Comparison of ENCODE assay signal across 11 cellular contexts in genomic region chr17:10875411-10875810, GRCh38. TPM values are rescaled to one million over a fixed set of nuclear protein-coding genes. Genes with fewer than 3 reads are reported as not detected.
DNase-seq lines count a peak whose midpoint lies in the region; ATAC-seq, FAIRE-seq and TF ChIP-seq lines count a peak whose summit lies in the region.
"Had no signal": no experiment of that assay in that cellular context is flagged by ENCODE, and none has a peak within 500 bp of the region (broad histone marks: within the 10 kb centered on the region; RNA-seq: fewer than 3 reads in every experiment).

No MANE protein-coding gene starts in this region.

- TF ChIP-seq CTCF in esophagus muscularis mucosa (IDR thresholded peaks at IDR 0.05) (no peak), body of pancreas (IDR thresholded peaks at IDR 0.05) (no peak), kidney (IDR thresholded peaks at IDR 0.05; ENCODE audit: borderline replicate concordance, extremely low read depth, insufficient read depth) (no peak)

- TF ChIP-seq POLR2A in esophagus muscularis mucosa (IDR thresholded peaks at IDR 0.05; ENCODE audit: low read depth) (no peak), body of pancreas (IDR thresholded peaks at IDR 0.05) (no peak)

- in situ Hi-C loops in Caki2 (cut with HindIII; ENCODE audit: low pct_unique_long_range_greater_than_20kb, low sequenced_read_pairs), result no loop called here

- no peaks in the 10 kb centered on the region for H3K27me3 Mint-ChIP-seq in activated CD8-positive, alpha-beta T cell treated with anti-CD3 and anti-CD28 coated beads, Interleukin-2, amount 10 ng/mL, durations not matched to agents 7 days and 5 days (ENCODE audit: low read depth)

- H3K36me3 ChIP-seq in esophagus muscularis mucosa (no peaks in the 10 kb centered on the region), body of pancreas (replicated peaks in 1 of 2; ENCODE audit: insufficient read depth in 1 of 2, low read depth in 2 of 2) (no peaks in the 10 kb centered on the region), kidney (ENCODE audit: control insufficient read depth in 1 of 2, insufficient read depth in 2 of 2, low read length in 2 of 2) (no peaks in the 10 kb centered on the region)

- POLR2A ChIA-PET in activated CD8-positive, alpha-beta T cell treated with anti-CD3 and anti-CD28 coated beads, Interleukin-2, amount 10 ng/mL, durations not matched to agents 7 days and 5 days (lab: Charles Lee), result no interaction called here

- TF ChIP-seq EP300 in esophagus muscularis mucosa (IDR thresholded peaks at IDR 0.05), result no peak

- H3K9me3 ChIP-seq in esophagus muscularis mucosa (no peaks in the 10 kb centered on the region), body of pancreas (no peaks in the 10 kb centered on the region), kidney (ENCODE audit: control insufficient read depth in 1 of 2, low read length in 2 of 2) (no peaks in the 10 kb centered on the region)

- no peaks in the 10 kb centered on the region for H3K4me1 ChIP-seq in esophagus muscularis mucosa
- no peaks in the 10 kb centered on the region for H3K4me1 ChIP-seq in body of pancreas
- no peaks in the 10 kb centered on the region for H3K4me1 ChIP-seq in kidney (ENCODE audit: control insufficient read depth in 1 of 2, insufficient read depth in 1 of 2, low read depth in 1 of 2, low read length in 2 of 2)

- H3K4me3 Mint-ChIP-seq in activated CD8-positive, alpha-beta T cell treated with anti-CD3 and anti-CD28 coated beads, Interleukin-2, amount 10 ng/mL, durations not matched to agents 7 days and 5 days, result no peak overlapping the region

- intact Hi-C loops in esophagus muscularis mucosa (cut with DNase I), result loop anchor here (5.0 to 10.0 kb wide), 2 partner anchors 269 to 1112 kb away; no protein-coding TSS in a partner anchor
- intact Hi-C loops in body of pancreas (cut with DNase I), result loop anchor here (5.0 kb wide), 2 partner anchors 272 to 1112 kb away; no protein-coding TSS in a partner anchor
- intact Hi-C loops in kidney (cut with DNase I), result no loop called here

- H3K9ac ChIP-seq in kidney (ENCODE audit: low read length in 2 of 2), result no peak overlapping the region
- H3K9ac ChIP-seq: parathyroid adenoma had no signal

- no peaks in the 10 kb centered on the region for H3K9me3 Mint-ChIP-seq in activated CD8-positive, alpha-beta T cell treated with anti-CD3 and anti-CD28 coated beads, Interleukin-2, amount 10 ng/mL, durations not matched to agents 7 days and 5 days (ENCODE audit: insufficient read depth)

- H3K4me1 Mint-ChIP-seq in activated CD8-positive, alpha-beta T cell treated with anti-CD3 and anti-CD28 coated beads, Interleukin-2, amount 10 ng/mL, durations not matched to agents 7 days and 5 days (ENCODE audit: low read depth), result no peaks in the 10 kb centered on the region

- H3K36me3 Mint-ChIP-seq in activated CD8-positive, alpha-beta T cell treated with anti-CD3 and anti-CD28 coated beads, Interleukin-2, amount 10 ng/mL, durations not matched to agents 7 days and 5 days (ENCODE audit: low read depth), result no peaks in the 10 kb centered on the region

- ATAC-seq in activated CD8-positive, alpha-beta T cell treated with anti-CD3 and anti-CD28 coated beads, Interleukin-2, amount 10 ng/mL, durations not matched to agents 7 days and 5 days, result no peak
- ATAC-seq in HG03108 (IDR thresholded peaks at IDR 0.05; ENCODE audit: unreplicated experiment) (no peak), body of pancreas (no peak)

- peaks cover 0 to 32% (median 0%) of the 10 kb centered on the region in 4 donors for H3K27me3 ChIP-seq in esophagus muscularis mucosa
- H3K27me3 ChIP-seq in body of pancreas, result peaks cover 0 to 4% of the 10 kb centered on the region in 2 donors

- CTCF ChIA-PET in activated CD8-positive, alpha-beta T cell treated with anti-CD3 and anti-CD28 coated beads, Interleukin-2, amount 10 ng/mL, durations not matched to agents 7 days and 5 days (lab: Charles Lee), result interaction anchor here (0.6 to 3.0 kb wide), 14 partner anchors 13 to 1866 kb away, joined by 3 to 18 read pairs (median 4); no protein-coding TSS in a partner anchor

- no peak for FAIRE-seq in kidney (lab: Jason Lieb, UNC)
- FAIRE-seq: TTC549 had no signal

- H3K27ac ChIP-seq in esophagus muscularis mucosa (replicated peaks in 1 of 4) (no peak overlapping the region), body of pancreas (no peak overlapping the region), kidney (ENCODE audit: low read depth in 2 of 2, low read length in 2 of 2) (no peak overlapping the region)
- H3K27ac ChIP-seq: parathyroid adenoma had no signal

- WGBS in esophagus muscularis mucosa, result 23% methylated on average over 9 of the region's 9 CpGs
- 14 to 28% methylated on average over 9 of the region's 9 CpGs for WGBS in body of pancreas, 2 donors

- H3K4me3 ChIP-seq in esophagus muscularis mucosa (no peak overlapping the region), body of pancreas (no peak overlapping the region), kidney (ENCODE audit: low read length in 2 of 2) (no peak overlapping the region)

- H3K27ac Mint-ChIP-seq in activated CD8-positive, alpha-beta T cell treated with anti-CD3 and anti-CD28 coated beads, Interleukin-2, amount 10 ng/mL, durations not matched to agents 7 days and 5 days, result no peak overlapping the region

- DNase-seq in Caki2 (ENCODE audit: low read depth) (peak; percentile 2), HT-29 (ENCODE audit: low spot score) (peak; percentile 4), medulla oblongata (ENCODE audit: extremely low spot score) (peak; percentile 66), esophagus muscularis mucosa (ENCODE audit: extremely low spot score) (no peak), body of pancreas (no peak), kidney (no peak)
- peak; percentile 38 for DNase-seq in activated CD8-positive, alpha-beta T cell treated with anti-CD3 and anti-CD28 coated beads, Interleukin-2, amount 10 ng/mL, durations not matched to agents 7 days and 5 days
- DNase-seq: GDM1 had no signal

RNA-seq across cellular contexts. Expression of gene PIRT, which starts 37.5 kb away (rescaled TPM):
- not detected in 2 replicates for total RNA-seq in Caki2 (2014; rRNA removed; shearing (Covaris generic); ENCODE audit: low replicate concordance)
- not detected in 2 replicates for total RNA-seq in HT-29 (2014; rRNA removed; shearing (Covaris generic))
- not detected for total RNA-seq in activated CD8-positive, alpha-beta T cell treated with anti-CD3 and anti-CD28 coated beads, Interleukin-2, amount 10 ng/mL, durations not matched to agents 7 days and 5 days
- total RNA-seq in esophagus muscularis mucosa (1 to 10 TPM in 3 of 4 donors, under 1 TPM in 1; 0.42 to 3.5 (median 1.5) TPM), body of pancreas (under 1 TPM in 1 of 2 donors, not detected in 1; 0.78 TPM), kidney (not detected)
- not detected for polyA plus RNA-seq in kidney (ENCODE audit: insufficient read depth, low read depth, low replicate concordance)

Comparison
In these comparisons a context has a peak if more than half of its experiments do, and no peak if none do; other contexts are left out.
1. DNase-seq: peak in Caki2 (single experiment), HT-29 (single experiment), activated CD8-positive, alpha-beta T cell treated with anti-CD3 and anti-CD28 coated beads, Interleukin-2, amount 10 ng/mL, durations not matched to agents 7 days and 5 days (single experiment) and medulla oblongata (single experiment); none in esophagus muscularis mucosa (single experiment), body of pancreas (0 of 4) and kidney (single experiment).